ENCODE assay signal across 35 cellular contexts in the genomic region with DNA sequence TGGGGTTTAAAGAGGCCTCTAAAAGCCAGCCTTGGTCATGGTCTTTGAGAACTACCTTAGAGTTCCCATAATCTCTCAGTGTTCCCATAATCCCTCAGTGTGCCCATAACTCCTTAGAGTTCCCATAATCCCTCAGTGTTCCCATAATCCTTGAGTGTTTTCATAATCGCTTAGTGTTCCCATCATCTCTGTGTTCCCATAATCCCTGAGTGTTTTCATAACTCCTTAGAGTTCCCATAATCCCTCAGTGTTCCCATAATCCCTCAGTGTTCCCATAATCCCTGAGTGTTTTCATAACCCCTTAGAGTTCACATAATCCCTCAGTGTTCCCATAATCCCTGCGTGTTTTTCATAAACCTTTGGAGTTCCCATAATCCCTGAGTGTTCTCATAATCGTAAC.
"Had no signal": no experiment of that assay in that cellular context is flagged by ENCODE, and none has a peak within 500 bp of the region (broad histone marks: within the 10 kb centered on the region; RNA-seq: fewer than 3 reads in every experiment).

No MANE protein-coding gene starts in this region.

- H3K27ac ChIP-seq: KMS-11 had no signal

- H3K9me3 ChIP-seq: MG63 had no signal

- H3K9ac ChIP-seq: KMS-11 had no signal

- H3K36me3 ChIP-seq: MG63 had no signal

- DNase-seq: Karpas-422, Kasumi-1, MG63, MM.1S, MV-4-11, NCI-H1048, NCI-H1092, NCI-H1092 treated with DMSO at 0.1 percent for 48 hours, NCI-H1105, NCI-H1105 treated with DMSO at 0.1 percent for 48 hours, NCI-H1417, NCI-H1417 treated with DMSO at 0.1 percent for 48 hours, NCI-H1436, NCI-H1436 treated with DMSO at 0.1 percent for 48 hours, NCI-H146, NCI-H1694, NCI-H1694 treated with DMSO at 0.1 percent for 48 hours, NCI-H187, NCI-H187 treated with DMSO at 0.1 percent for 48 hours, NCI-H1930, NCI-H2029, NCI-H2029 treated with DMSO at 0.1 percent for 48 hours, NCI-H2081, NCI-H2081 treated with DMSO at 0.1 percent for 48 hours, NCI-H2107, NCI-H2171, NCI-H2171 treated with DMSO at 0.1 percent for 48 hours, NCI-H2227 treated with DMSO at 0.1 percent for 48 hours, NCI-H226, NCI-H345, NCI-H446, NCI-H446 treated with DMSO at 0.1 percent for 48 hours, NCI-H510A, NCI-H510A treated with DMSO at 0.1 percent for 48 hours had no signal

- H3K4me3 ChIP-seq: MG63 had no signal

- H3K27me3 ChIP-seq: MG63 had no signal

- H3K4me2 ChIP-seq: KMS-11 had no signal
